ENCODE assay signal across 8 cellular contexts in the genomic region with DNA sequence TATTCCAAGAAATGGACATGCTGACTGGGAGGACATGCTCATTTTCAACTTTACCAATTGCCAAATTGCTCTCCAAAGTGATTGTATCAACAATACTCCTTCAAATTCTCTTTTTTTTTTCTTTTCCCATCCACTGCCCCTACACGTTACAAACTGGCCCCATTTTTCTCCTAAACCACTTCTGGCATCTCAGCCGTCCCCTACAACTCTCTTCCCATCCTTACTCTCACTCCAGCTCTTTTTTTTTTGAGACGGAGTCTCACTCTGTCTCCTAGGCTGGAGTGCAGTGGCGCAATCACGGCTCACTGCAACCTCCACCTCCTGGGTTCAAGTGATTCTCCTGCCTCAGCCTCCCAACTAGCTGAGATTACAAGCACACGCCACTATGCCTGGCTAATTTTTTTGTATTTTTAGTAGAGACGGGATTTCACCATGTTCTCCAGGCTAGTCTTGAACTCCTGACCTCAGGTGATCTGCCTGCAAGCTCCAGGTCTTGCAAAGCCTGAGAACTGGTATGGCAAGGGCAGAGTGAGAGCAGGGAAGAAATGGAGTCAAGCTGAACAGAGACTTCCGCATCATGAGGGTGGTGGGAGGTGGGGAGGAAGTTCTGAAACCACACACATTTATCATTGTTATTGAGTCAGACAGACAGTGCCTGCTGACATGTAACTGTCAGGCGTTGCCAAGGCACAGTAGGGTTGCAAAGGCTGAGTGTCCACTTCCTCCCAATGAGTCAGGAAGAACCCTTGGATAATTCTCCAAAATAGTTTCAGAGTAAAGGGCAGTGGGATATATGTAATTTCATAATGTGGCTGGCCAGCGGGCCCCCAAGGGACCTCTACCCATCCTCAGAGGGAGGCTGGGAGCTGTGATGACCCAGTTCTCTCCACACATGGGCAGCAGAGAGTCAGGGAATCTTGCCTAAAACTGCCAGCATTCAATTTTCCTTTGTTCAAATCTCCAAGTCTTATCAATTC. TPM values are rescaled to one million over a fixed set of nuclear protein-coding genes. Genes with fewer than 3 reads are reported as not detected.
A peak's percentile ranks its signal among the peaks of the same experiment; 100 is the strongest.
DNase-seq lines count a peak whose midpoint lies in the region; ATAC-seq, FAIRE-seq and TF ChIP-seq lines count a peak whose summit lies in the region.

No MANE protein-coding gene starts in this region.

- TF ChIP-seq CTCF in CD14-positive monocyte (IDR thresholded peaks at IDR 0.05), result peak; percentile 29

- peaks cover 0 to 3% (median 2%) of the 10 kb centered on the region in 3 donors for H3K27me3 Mint-ChIP-seq in CD14-positive monocyte (ENCODE audit: low read depth in 3 of 3)
- no peaks in the 10 kb centered on the region for H3K27me3 Mint-ChIP-seq in activated T-cell treated with anti-CD3 and anti-CD28 coated beads, Interleukin-2, amount 50 U/mL, for 4 hours (ENCODE audit: low read depth)

- no peaks in the 10 kb centered on the region for H3K27me3 ChIP-seq in H7 (ENCODE audit: control insufficient read depth, insufficient read depth, low read length)

- peak overlapping the region; percentile 49 to 69 for H3K4me3 Mint-ChIP-seq in CD14-positive monocyte
- peak overlapping the region; percentile 35 for H3K4me3 Mint-ChIP-seq in activated T-cell treated with anti-CD3 and anti-CD28 coated beads, Interleukin-2, amount 50 U/mL, for 4 hours

- intact Hi-C loops in CD14-positive monocyte (cut with micrococcal nuclease), result no loop called here

- FAIRE-seq in RCC 7860 (lab: Jason Lieb, UNC), result peak; percentile 94

- H3K4me1 Mint-ChIP-seq in CD14-positive monocyte, result peaks cover 30% of the 10 kb centered on the region
- H3K4me1 Mint-ChIP-seq in activated T-cell treated with anti-CD3 and anti-CD28 coated beads, Interleukin-2, amount 50 U/mL, for 4 hours (ENCODE audit: low read depth), result peaks cover 29% of the 10 kb centered on the region

- no peaks in the 10 kb centered on the region for H3K36me3 ChIP-seq in H7 (replicated peaks; ENCODE audit: control insufficient read depth, insufficient read depth, low read length)

- peak; percentile 96 for DNase-seq in CD14-positive monocyte (ENCODE audit: low spot score)
- DNase-seq in H7, result peak; percentile 52
- DNase-seq in RCC 7860 (ENCODE audit: low spot score), result peak; percentile 98
- peak; percentile 51 for DNase-seq in activated T-cell treated with anti-CD3 and anti-CD28 coated beads, Interleukin-2, amount 50 U/mL, for 4 hours
- peak; percentile 20 for DNase-seq in germinal center (ENCODE audit: low spot score)
- peak; percentile 42 to 63 (median 55) for DNase-seq in stimulated activated CD4-positive, alpha-beta T cell treated with anti-CD3 and anti-CD28 coated beads, Interleukin-12 subunit alpha, Interleukin-12 subunit beta, amount 100 ng/mL, for 48 hours (ENCODE audit: low read depth in 2 of 3, low spot score in 1 of 3)

- no peaks in the 10 kb centered on the region for H3K36me3 Mint-ChIP-seq in CD14-positive monocyte
- H3K36me3 Mint-ChIP-seq in activated T-cell treated with anti-CD3 and anti-CD28 coated beads, Interleukin-2, amount 50 U/mL, for 4 hours (ENCODE audit: insufficient read depth), result no peaks in the 10 kb centered on the region

- H3K4me3 ChIP-seq in H7 (ENCODE audit: insufficient read depth, low read depth, low read length), result no peak overlapping the region

- peak; percentile 100 for ATAC-seq in activated T-cell treated with anti-CD3 and anti-CD28 coated beads, Interleukin-2, amount 50 U/mL, for 4 hours
- no peak for ATAC-seq in GM19467 (IDR thresholded peaks at IDR 0.05; ENCODE audit: unreplicated experiment)
- ATAC-seq in GM21825 (IDR thresholded peaks at IDR 0.05; ENCODE audit: unreplicated experiment), result no peak

- peaks cover 0 to 8% (median 0%) of the 10 kb centered on the region in 7 donors for H3K9me3 Mint-ChIP-seq in CD14-positive monocyte
- no peaks in the 10 kb centered on the region for H3K9me3 Mint-ChIP-seq in activated T-cell treated with anti-CD3 and anti-CD28 coated beads, Interleukin-2, amount 50 U/mL, for 4 hours

- peak overlapping the region; percentile 92 to 100 (median 99) for H3K27ac Mint-ChIP-seq in CD14-positive monocyte

RNA-seq across cellular contexts. Expression of a gene that starts 17.4 kb away (rescaled TPM):
- polyA plus RNA-seq in CD14-positive monocyte, result not detected
- not detected in 2 replicates for total RNA-seq in H7 (2014; rRNA removed; shearing (Covaris generic))
- 1 to 10 TPM; 4.0 to 8.1 (median 6.9) TPM for total RNA-seq in activated T-cell treated with anti-CD3 and anti-CD28 coated beads, Interleukin-2, amount 50 U/mL, for 4 hours

RNA-seq across cellular contexts. Expression of a gene that starts 33.6 kb away (rescaled TPM):
- polyA plus RNA-seq in CD14-positive monocyte, result 100 to 1,000 TPM; 606 to 731 TPM
- 448 and 499 TPM in 2 replicates for total RNA-seq in H7 (2014; rRNA removed; shearing (Covaris generic))
- total RNA-seq in activated T-cell treated with anti-CD3 and anti-CD28 coated beads, Interleukin-2, amount 50 U/mL, for 4 hours, result 100 to 1,000 TPM; 218 to 249 (median 235) TPM

RNA-seq across cellular contexts. Expression of a gene that starts 42.0 kb away (rescaled TPM):
- polyA plus RNA-seq in CD14-positive monocyte, result not detected
- not detected in 2 replicates for total RNA-seq in H7 (2014; rRNA removed; shearing (Covaris generic))
- 1 to 10 TPM; 2.2 to 5.3 (median 3.6) TPM for total RNA-seq in activated T-cell treated with anti-CD3 and anti-CD28 coated beads, Interleukin-2, amount 50 U/mL, for 4 hours

Comparison
In these comparisons a context has a peak if more than half of its experiments do, and no peak if none do; other contexts are left out.
1. DNase-seq: peak in every context shown above with its lines; median percentile 98 in RCC 7860; 96 in CD14-positive monocyte; 55 in stimulated activated CD4-positive, alpha-beta T cell treated with anti-CD3 and anti-CD28 coated beads, Interleukin-12 subunit alpha, Interleukin-12 subunit beta, amount 100 ng/mL, for 48 hours; 52 in H7; 51 in activated T-cell treated with anti-CD3 and anti-CD28 coated beads, Interleukin-2, amount 50 U/mL, for 4 hours; 20 in germinal center.
2. ATAC-seq: peak in activated T-cell treated with anti-CD3 and anti-CD28 coated beads, Interleukin-2, amount 50 U/mL, for 4 hours (2 of 2); none in GM19467 (single experiment) and GM21825 (single experiment).